ENCODE assay signal across 12 cellular contexts in genomic region chr13:102197193-102197592, GRCh38.
DNase-seq lines count a peak whose midpoint lies in the region; ATAC-seq and TF ChIP-seq lines count a peak whose summit lies in the region.
"Had no signal": no experiment of that assay in that cellular context is flagged by ENCODE, and none has a peak within 500 bp of the region (broad histone marks: within the 10 kb centered on the region; RNA-seq: fewer than 3 reads in every experiment).

No MANE protein-coding gene starts in this region.

- DNase-seq in A172 (ENCODE audit: low spot score) (peak; percentile 13), NCI-H82 treated with DMSO at 0.1 percent for 48 hours (lab: John Stamatoyannopoulos, UW; ENCODE audit: unreplicated experiment) (peak; percentile 32), fibroblast of gingiva (ENCODE audit: low read depth) (peak; percentile 16), ureter (ENCODE audit: low spot score) (no peak), GM19240 (ENCODE audit: insufficient read length, low spot score) (no peak), globus pallidus (ENCODE audit: low spot score) (no peak)
- DNase-seq: activated CD8-positive, alpha-beta memory T cell treated with anti-CD3 and anti-CD28 coated beads, Interleukin-2, amount 10 ng/mL, durations not matched to agents 7 days and 5 days; caudate nucleus; CD4-positive, CD25-positive, alpha-beta regulatory T cell; NCI-H1105 had no signal

- ATAC-seq in HG02571 (IDR thresholded peaks at IDR 0.05; ENCODE audit: unreplicated experiment): no peak
- ATAC-seq: activated CD8-positive, alpha-beta memory T cell treated with anti-CD3 and anti-CD28 coated beads, Interleukin-2, amount 10 ng/mL, durations not matched to agents 7 days and 5 days had no signal

- TF ChIP-seq CTCF in GM12873 (IDR thresholded peaks at IDR 0.05; ENCODE audit: insufficient read depth, low read depth, low read length, missing control alignments): peak; percentile 24

Comparison
In these comparisons a context has a peak if more than half of its experiments do, and no peak if none do; other contexts are left out.
1. DNase-seq: peak in A172 (single experiment), NCI-H82 treated with DMSO at 0.1 percent for 48 hours (single experiment) and fibroblast of gingiva (single experiment); none in ureter (single experiment), GM19240 (single experiment) and globus pallidus (single experiment).